19 cellular contexts compared by ENCODE assay signal in genomic region chrX:38930474-38930873, GRCh38.
"Had no signal": no experiment of that assay in that cellular context is flagged by ENCODE, and none has a peak within 500 bp of the region (broad histone marks: within the 10 kb centered on the region; RNA-seq: fewer than 3 reads in every experiment).

No MANE protein-coding gene starts in this region.

- H3K4me3 ChIP-seq: heart left ventricle, ovary, prostate gland, stomach, upper lobe of right lung had no signal

- H3K36me3 ChIP-seq: heart left ventricle, ovary, prostate gland, stomach, upper lobe of right lung had no signal

- ATAC-seq: left colon; natural killer cell treated with Interleukin-12 subunit alpha and Interleukin-12 subunit beta and Interleukin-15 and Interleukin-18, amount 100 ng/mL, for 72 hours; stimulated activated memory B cell treated with anti-CD40 and anti-IgM and Interleukin-4, amounts not matched to agents 10 μg/mL and 1 μg/mL and 100 μg/mL, for 72 hours; upper lobe of right lung; WTC11 had no signal

- H3K27ac ChIP-seq: ovary, prostate gland, upper lobe of right lung had no signal

- H3K9me3 ChIP-seq: heart left ventricle, ovary, prostate gland, upper lobe of right lung had no signal

- H3K27me3 ChIP-seq: heart left ventricle, ovary, stomach, upper lobe of right lung had no signal

- DNase-seq: activated CD4-positive, alpha-beta T cell treated with anti-CD3 and anti-CD28 coated beads, Interleukin-2, amount 50 U/mL, for 48 hours; activated CD8-positive, alpha-beta memory T cell treated with anti-CD3 and anti-CD28 coated beads, Interleukin-2, amount 50 U/mL, for 48 hours; activated naive CD4-positive, alpha-beta T cell treated with Interleukin-2 at 50 U/mL for 16 hours; activated naive CD8-positive, alpha-beta T cell treated with anti-CD3 and anti-CD28 coated beads for 36 hours; activated T-cell treated with anti-CD3 and anti-CD28 coated beads, Interleukin-2, amount 50 U/mL, for 48 hours; cortex of kidney; endodermal cell; heart left ventricle; left colon; ovary; right cardiac atrium; small intestine; stimulated activated CD4-positive, alpha-beta T cell treated with anti-CD3 and anti-CD28 coated beads, Interleukin-15, amount 100 ng/mL, for 24 hours; stomach; upper lobe of right lung had no signal

- H3K4me1 ChIP-seq: heart left ventricle, prostate gland, upper lobe of right lung had no signal
